ENCODE assay signal across 8 cellular contexts in genomic region chr15:73448158-73448758, GRCh38. TPM values are rescaled to one million over a fixed set of nuclear protein-coding genes. Genes with fewer than 3 reads are reported as not detected.
"Had no signal": no experiment of that assay in that cellular context is flagged by ENCODE, and none has a peak within 500 bp of the region (broad histone marks: within the 10 kb centered on the region; RNA-seq: fewer than 3 reads in every experiment).

No MANE protein-coding gene starts in this region.

RNA-seq across cellular contexts. Expression of gene REC114, which starts 5.3 kb away (rescaled TPM):
- total RNA-seq: activated naive CD4-positive, alpha-beta T cell treated with anti-CD3 and anti-CD28 coated beads, Interleukin-2, amount 50 U/mL, for 72 hours; foreskin keratinocyte; lung microvascular endothelial cell; naive thymus-derived CD4-positive, alpha-beta T cell; pancreas; sciatic nerve; spleen; upper lobe of right lung had no signal
- polyA plus RNA-seq: foreskin keratinocyte; naive thymus-derived CD4-positive, alpha-beta T cell; pancreas; spleen had no signal
